ENCODE assay signal across 1 cellular context in genomic region chr16:86216591-86216990, GRCh38.
TF ChIP-seq lines count a peak whose summit lies in the region.

No MANE protein-coding gene starts in this region.

TF ChIP-seq in IMR-90, 13 proteins besides CTCF, POLR2A, EP300 and RAD21:
- TF ChIP-seq MAZ (IDR thresholded peaks at IDR 0.05; ENCODE audit: borderline replicate concordance, low read depth, low read length) (no peak), RFX5 (IDR thresholded peaks at IDR 0.05; ENCODE audit: low read depth, low read length) (no peak), BHLHE40 (IDR thresholded peaks at IDR 0.05; ENCODE audit: low read depth, low read length) (no peak), MXI1 (IDR thresholded peaks at IDR 0.05; ENCODE audit: borderline replicate concordance, low read depth, low read length) (no peak), CHD1 (IDR thresholded peaks at IDR 0.05; ENCODE audit: low read depth, low read length) (no peak), RCOR1 (IDR thresholded peaks at IDR 0.05; ENCODE audit: insufficient replicate concordance, low read length) (no peak), CEBPB (IDR thresholded peaks at IDR 0.05; ENCODE audit: low read depth, low read length) (no peak), SMC3 (IDR thresholded peaks at IDR 0.05; ENCODE audit: low read depth, low read length) (no peak), MAFK (IDR thresholded peaks at IDR 0.05; ENCODE audit: low read depth, low read length) (no peak), FOS (IDR thresholded peaks at IDR 0.05; ENCODE audit: low read depth, low read length) (no peak)
- TF ChIP-seq, protein P1, sequence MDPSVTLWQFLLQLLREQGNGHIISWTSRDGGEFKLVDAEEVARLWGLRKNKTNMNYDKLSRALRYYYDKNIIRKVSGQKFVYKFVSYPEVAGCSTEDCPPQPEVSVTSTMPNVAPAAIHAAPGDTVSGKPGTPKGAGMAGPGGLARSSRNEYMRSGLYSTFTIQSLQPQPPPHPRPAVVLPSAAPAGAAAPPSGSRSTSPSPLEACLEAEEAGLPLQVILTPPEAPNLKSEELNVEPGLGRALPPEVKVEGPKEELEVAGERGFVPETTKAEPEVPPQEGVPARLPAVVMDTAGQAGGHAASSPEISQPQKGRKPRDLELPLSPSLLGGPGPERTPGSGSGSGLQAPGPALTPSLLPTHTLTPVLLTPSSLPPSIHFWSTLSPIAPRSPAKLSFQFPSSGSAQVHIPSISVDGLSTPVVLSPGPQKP (IDR thresholded peaks at IDR 0.05; ENCODE audit: borderline replicate concordance, low read depth, low read length): no peak
